1 cellular context compared by ENCODE assay signal in the genomic region with DNA sequence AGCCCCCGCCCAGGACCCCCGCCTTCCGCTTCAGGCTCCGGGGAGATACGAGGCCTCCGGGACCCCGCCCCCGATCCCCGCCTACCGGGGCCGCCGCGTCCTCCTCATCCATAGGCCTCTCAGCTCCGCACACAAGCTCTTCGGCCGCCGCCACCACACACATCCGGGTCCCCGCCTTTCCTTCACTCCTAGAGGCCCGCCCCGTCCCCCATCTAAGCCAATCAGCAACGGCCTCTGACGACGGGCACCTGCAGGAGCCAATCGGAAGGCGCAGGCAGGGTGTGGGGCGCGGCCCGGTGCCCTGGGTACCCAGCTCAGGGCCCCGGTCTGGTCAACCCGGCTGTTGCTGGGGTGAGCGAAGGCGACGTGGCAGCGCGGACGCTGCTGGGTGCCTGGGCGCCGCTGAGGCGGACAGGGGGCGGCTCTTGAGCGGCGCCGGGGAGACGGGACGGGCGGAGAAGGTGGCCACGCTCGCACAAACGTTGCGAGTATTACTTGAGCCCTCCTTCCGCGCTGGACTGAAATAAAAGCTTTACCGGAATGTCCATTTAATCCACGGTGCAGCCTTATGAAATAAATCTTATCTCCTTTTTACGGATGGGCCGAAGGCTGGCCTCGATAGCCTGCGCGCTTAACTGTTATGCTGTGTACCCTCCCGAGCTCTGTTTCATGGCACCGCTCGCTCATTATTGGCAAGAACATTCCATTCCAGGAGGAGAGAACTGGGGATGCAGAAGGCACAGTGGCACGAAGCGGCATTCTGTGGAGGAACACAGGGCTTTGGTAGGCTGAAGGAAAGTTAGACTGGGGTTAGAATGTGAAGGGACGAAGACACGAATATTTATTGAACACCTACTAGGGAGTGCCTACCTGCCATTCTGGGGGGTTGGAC.
TF ChIP-seq lines count a peak whose summit lies in the region.

A gene with protein sequence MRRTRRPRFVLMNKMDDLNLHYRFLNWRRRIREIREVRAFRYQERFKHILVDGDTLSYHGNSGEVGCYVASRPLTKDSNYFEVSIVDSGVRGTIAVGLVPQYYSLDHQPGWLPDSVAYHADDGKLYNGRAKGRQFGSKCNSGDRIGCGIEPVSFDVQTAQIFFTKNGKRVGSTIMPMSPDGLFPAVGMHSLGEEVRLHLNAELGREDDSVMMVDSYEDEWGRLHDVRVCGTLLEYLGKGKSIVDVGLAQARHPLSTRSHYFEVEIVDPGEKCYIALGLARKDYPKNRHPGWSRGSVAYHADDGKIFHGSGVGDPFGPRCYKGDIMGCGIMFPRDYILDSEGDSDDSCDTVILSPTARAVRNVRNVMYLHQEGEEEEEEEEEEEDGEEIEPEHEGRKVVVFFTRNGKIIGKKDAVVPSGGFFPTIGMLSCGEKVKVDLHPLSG (minus strand): TSS at position 165 of the 892 bp plus-strand sequence. CDS start 57 bp downstream, at position 108.

TF ChIP-seq in HEK293, 187 proteins besides CTCF, POLR2A, EP300 and RAD21 (continued from another document and continues in another):
- TF ChIP-seq, protein P1, sequence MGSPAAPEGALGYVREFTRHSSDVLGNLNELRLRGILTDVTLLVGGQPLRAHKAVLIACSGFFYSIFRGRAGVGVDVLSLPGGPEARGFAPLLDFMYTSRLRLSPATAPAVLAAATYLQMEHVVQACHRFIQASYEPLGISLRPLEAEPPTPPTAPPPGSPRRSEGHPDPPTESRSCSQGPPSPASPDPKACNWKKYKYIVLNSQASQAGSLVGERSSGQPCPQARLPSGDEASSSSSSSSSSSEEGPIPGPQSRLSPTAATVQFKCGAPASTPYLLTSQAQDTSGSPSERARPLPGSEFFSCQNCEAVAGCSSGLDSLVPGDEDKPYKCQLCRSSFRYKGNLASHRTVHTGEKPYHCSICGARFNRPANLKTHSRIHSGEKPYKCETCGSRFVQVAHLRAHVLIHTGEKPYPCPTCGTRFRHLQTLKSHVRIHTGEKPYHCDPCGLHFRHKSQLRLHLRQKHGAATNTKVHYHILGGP (tag by site-specific recombination; IDR thresholded peaks at IDR 0.05), result no peak
- peak; percentile 38; the same call in 1 of the 2 replicates for TF ChIP-seq SP7 (tag by site-specific recombination; IDR thresholded peaks at IDR 0.05)
- no peak for TF ChIP-seq ZNF555 (tag by site-specific recombination; conservative IDR thresholded peaks at IDR 0.05)
- no peak for TF ChIP-seq ZBTB1 (tag by site-specific recombination; IDR thresholded peaks at IDR 0.05)
- TF ChIP-seq, protein P2, sequence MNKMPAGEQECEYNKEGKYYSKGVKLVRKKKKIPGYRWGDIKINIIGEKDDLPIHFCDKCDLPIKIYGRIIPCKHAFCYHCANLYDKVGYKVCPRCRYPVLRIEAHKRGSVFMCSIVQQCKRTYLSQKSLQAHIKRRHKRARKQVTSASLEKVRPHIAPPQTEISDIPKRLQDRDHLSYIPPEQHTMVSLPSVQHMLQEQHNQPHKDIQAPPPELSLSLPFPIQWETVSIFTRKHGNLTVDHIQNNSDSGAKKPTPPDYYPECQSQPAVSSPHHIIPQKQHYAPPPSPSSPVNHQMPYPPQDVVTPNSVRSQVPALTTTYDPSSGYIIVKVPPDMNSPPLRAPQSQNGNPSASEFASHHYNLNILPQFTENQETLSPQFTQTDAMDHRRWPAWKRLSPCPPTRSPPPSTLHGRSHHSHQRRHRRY (tag by site-specific recombination; IDR thresholded peaks at IDR 0.05), result no peak
- TF ChIP-seq ZNF311 (tag by site-specific recombination; IDR thresholded peaks at IDR 0.05; ENCODE audit: borderline replicate concordance), result no peak
- TF ChIP-seq, protein P3, sequence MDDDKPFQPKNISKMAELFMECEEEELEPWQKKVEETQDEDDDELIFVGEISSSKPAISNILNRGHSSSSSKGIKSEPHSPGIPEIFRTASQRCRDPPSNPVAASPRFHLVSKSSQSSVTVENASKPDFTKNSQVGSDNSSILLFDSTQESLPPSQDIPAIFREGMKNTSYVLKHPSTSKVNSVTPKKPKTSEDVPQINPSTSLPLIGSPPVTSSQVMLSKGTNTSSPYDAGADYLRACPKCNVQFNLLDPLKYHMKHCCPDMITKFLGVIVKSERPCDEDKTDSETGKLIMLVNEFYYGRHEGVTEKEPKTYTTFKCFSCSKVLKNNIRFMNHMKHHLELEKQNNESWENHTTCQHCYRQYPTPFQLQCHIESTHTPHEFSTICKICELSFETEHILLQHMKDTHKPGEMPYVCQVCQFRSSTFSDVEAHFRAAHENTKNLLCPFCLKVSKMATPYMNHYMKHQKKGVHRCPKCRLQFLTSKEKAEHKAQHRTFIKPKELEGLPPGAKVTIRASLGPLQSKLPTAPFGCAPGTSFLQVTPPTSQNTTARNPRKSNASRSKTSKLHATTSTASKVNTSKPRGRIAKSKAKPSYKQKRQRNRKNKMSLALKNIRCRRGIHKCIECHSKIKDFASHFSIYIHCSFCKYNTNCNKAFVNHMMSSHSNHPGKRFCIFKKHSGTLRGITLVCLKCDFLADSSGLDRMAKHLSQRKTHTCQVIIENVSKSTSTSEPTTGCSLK (tag by site-specific recombination; IDR thresholded peaks at IDR 0.05), result no peak
- TF ChIP-seq ZNF202 (tag by site-specific recombination; IDR thresholded peaks at IDR 0.05; ENCODE audit: borderline replicate concordance), result no peak
- no peak for TF ChIP-seq ZSCAN16 (tag by site-specific recombination; IDR thresholded peaks at IDR 0.05)
- TF ChIP-seq ZNF521 (tag by site-specific recombination; IDR thresholded peaks at IDR 0.05), result no peak
- no peak for TF ChIP-seq ZNF37A (tag by site-specific recombination; IDR thresholded peaks at IDR 0.05)
- TF ChIP-seq HOXC10 (CRISPR knock-in tag; IDR thresholded peaks at IDR 0.05), result no peak
- no peak for TF ChIP-seq OSR2 (tag by site-specific recombination; IDR thresholded peaks at IDR 0.05)
- TF ChIP-seq GFI1B (tag by site-specific recombination; IDR thresholded peaks at IDR 0.05), result no peak
- TF ChIP-seq ZNF707 (tag by site-specific recombination; IDR thresholded peaks at IDR 0.05), result no peak
- peak; percentile 98 for TF ChIP-seq ZBTB20 (tag by site-specific recombination; IDR thresholded peaks at IDR 0.05)
- TF ChIP-seq ZNF768 (tag by site-specific recombination; IDR thresholded peaks at IDR 0.05), result no peak
- TF ChIP-seq ZNF146 (tag by site-specific recombination; IDR thresholded peaks at IDR 0.05), result no peak
- TF ChIP-seq, protein P4, sequence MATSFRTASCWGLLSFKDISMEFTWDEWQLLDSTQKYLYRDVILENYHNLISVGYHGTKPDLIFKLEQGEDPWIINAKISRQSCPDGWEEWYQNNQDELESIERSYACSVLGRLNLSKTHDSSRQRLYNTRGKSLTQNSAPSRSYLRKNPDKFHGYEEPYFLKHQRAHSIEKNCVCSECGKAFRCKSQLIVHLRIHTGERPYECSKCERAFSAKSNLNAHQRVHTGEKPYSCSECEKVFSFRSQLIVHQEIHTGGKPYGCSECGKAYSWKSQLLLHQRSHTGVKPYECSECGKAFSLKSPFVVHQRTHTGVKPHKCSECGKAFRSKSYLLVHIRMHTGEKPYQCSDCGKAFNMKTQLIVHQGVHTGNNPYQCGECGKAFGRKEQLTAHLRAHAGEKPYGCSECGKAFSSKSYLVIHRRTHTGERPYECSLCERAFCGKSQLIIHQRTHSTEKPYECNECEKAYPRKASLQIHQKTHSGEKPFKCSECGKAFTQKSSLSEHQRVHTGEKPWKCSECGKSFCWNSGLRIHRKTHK (tag by site-specific recombination; IDR thresholded peaks at IDR 0.05), result no peak
- TF ChIP-seq ZNF140 (tag by site-specific recombination; IDR thresholded peaks at IDR 0.05), result no peak
- TF ChIP-seq ZNF423 (tag by site-specific recombination; IDR thresholded peaks at IDR 0.05), result no peak; the same call in 1 of the 2 replicates
- no peak for TF ChIP-seq ZNF274 (IDR thresholded peaks at IDR 0.05; ENCODE audit: low read length)
- TF ChIP-seq ZNF274 (tag by site-specific recombination; IDR thresholded peaks at IDR 0.05; ENCODE audit: borderline replicate concordance), result no peak
- no peak for TF ChIP-seq ZNF473 (tag by site-specific recombination; IDR thresholded peaks at IDR 0.05)
- no peak for TF ChIP-seq BCL11B (tag by site-specific recombination; IDR thresholded peaks at IDR 0.05; ENCODE audit: low read depth)
- no peak for TF ChIP-seq TRIM28 (IDR thresholded peaks at IDR 0.05; ENCODE audit: borderline replicate concordance, low read length)
- TF ChIP-seq SCRT1 (tag by site-specific recombination; IDR thresholded peaks at IDR 0.05; ENCODE audit: borderline replicate concordance), result no peak
- TF ChIP-seq, protein P5, sequence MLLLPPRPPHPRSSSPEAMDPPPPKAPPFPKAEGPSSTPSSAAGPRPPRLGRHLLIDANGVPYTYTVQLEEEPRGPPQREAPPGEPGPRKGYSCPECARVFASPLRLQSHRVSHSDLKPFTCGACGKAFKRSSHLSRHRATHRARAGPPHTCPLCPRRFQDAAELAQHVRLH (tag by site-specific recombination; IDR thresholded peaks at IDR 0.05), result 0 out of 2 replicates have a peak, but pooled peaks have one; percentile 25
- TF ChIP-seq ZNF157 (tag by site-specific recombination; IDR thresholded peaks at IDR 0.05), result no peak
- no peak for TF ChIP-seq ZNF19 (tag by site-specific recombination; IDR thresholded peaks at IDR 0.05; ENCODE audit: low read depth)
- TF ChIP-seq, protein P6, sequence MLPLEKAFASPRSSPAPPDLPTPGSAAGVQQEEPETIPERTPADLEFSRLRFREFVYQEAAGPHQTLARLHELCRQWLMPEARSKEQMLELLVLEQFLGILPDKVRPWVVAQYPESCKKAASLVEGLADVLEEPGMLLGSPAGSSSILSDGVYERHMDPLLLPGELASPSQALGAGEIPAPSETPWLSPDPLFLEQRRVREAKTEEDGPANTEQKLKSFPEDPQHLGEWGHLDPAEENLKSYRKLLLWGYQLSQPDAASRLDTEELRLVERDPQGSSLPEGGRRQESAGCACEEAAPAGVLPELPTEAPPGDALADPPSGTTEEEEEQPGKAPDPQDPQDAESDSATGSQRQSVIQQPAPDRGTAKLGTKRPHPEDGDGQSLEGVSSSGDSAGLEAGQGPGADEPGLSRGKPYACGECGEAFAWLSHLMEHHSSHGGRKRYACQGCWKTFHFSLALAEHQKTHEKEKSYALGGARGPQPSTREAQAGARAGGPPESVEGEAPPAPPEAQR (tag by site-specific recombination; IDR thresholded peaks at IDR 0.05), result no peak
- no peak for TF ChIP-seq ZNF16 (tag by site-specific recombination; IDR thresholded peaks at IDR 0.05; ENCODE audit: low read depth)
- TF ChIP-seq ZNF426 (tag by site-specific recombination; IDR thresholded peaks at IDR 0.05), result no peak
- TF ChIP-seq ZNF791 (tag by site-specific recombination; IDR thresholded peaks at IDR 0.05), result no peak
- no peak for TF ChIP-seq ZNF558 (tag by site-specific recombination; IDR thresholded peaks at IDR 0.05)
- TF ChIP-seq ZNF239 (tag by site-specific recombination; IDR thresholded peaks at IDR 0.05), result no peak
- no peak; the same call in 1 of the 2 replicates for TF ChIP-seq EGR2 (tag by site-specific recombination; IDR thresholded peaks at IDR 0.05; ENCODE audit: low read depth)
- TF ChIP-seq, protein P7, sequence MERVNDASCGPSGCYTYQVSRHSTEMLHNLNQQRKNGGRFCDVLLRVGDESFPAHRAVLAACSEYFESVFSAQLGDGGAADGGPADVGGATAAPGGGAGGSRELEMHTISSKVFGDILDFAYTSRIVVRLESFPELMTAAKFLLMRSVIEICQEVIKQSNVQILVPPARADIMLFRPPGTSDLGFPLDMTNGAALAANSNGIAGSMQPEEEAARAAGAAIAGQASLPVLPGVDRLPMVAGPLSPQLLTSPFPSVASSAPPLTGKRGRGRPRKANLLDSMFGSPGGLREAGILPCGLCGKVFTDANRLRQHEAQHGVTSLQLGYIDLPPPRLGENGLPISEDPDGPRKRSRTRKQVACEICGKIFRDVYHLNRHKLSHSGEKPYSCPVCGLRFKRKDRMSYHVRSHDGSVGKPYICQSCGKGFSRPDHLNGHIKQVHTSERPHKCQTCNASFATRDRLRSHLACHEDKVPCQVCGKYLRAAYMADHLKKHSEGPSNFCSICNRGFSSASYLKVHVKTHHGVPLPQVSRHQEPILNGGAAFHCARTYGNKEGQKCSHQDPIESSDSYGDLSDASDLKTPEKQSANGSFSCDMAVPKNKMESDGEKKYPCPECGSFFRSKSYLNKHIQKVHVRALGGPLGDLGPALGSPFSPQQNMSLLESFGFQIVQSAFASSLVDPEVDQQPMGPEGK (tag by site-specific recombination; IDR thresholded peaks at IDR 0.05), result peak; percentile 80
- TF ChIP-seq ZBTB48 (tag by site-specific recombination; IDR thresholded peaks at IDR 0.05), result no peak
- no peak for TF ChIP-seq ZNF416 (tag by site-specific recombination; IDR thresholded peaks at IDR 0.05)
- TF ChIP-seq ZNF677 (tag by site-specific recombination; IDR thresholded peaks at IDR 0.05), result no peak
- TF ChIP-seq IKZF3 (tag by site-specific recombination; IDR thresholded peaks at IDR 0.05), result no peak
- no peak for TF ChIP-seq ZNF626 (tag by site-specific recombination; IDR thresholded peaks at IDR 0.05)
- no peak for TF ChIP-seq ZNF175 (tag by site-specific recombination; IDR thresholded peaks at IDR 0.05)
- peak; percentile 63; the same call in 1 of the 2 replicates for TF ChIP-seq ZIC2 (tag by site-specific recombination; IDR thresholded peaks at IDR 0.05)
- no peak for TF ChIP-seq ZNF548 (tag by site-specific recombination; IDR thresholded peaks at IDR 0.05)
- TF ChIP-seq ZNF132 (tag by site-specific recombination; IDR thresholded peaks at IDR 0.05; ENCODE audit: borderline replicate concordance), result no peak
- TF ChIP-seq ZNF514 (tag by site-specific recombination; IDR thresholded peaks at IDR 0.05), result no peak
- TF ChIP-seq ZFP41 (tag by site-specific recombination; IDR thresholded peaks at IDR 0.05; ENCODE audit: borderline replicate concordance), result no peak
- TF ChIP-seq SETDB1 (IDR thresholded peaks at IDR 0.05; ENCODE audit: insufficient read length, low read length), result no peak
- TF ChIP-seq MZF1 (tag by site-specific recombination; IDR thresholded peaks at IDR 0.05; ENCODE audit: borderline replicate concordance), result no peak
- TF ChIP-seq ZNF560 (tag by site-specific recombination; IDR thresholded peaks at IDR 0.05; ENCODE audit: borderline replicate concordance), result no peak
- TF ChIP-seq ZNF624 (tag by site-specific recombination; IDR thresholded peaks at IDR 0.05), result no peak
- peak; percentile 83 for TF ChIP-seq GLIS2 (tag by site-specific recombination; IDR thresholded peaks at IDR 0.05)
- TF ChIP-seq ZNF777 (tag by site-specific recombination; IDR thresholded peaks at IDR 0.05; ENCODE audit: borderline replicate concordance), result no peak; the same call in 1 of the 2 replicates
- no peak for TF ChIP-seq ZNF24 (tag by site-specific recombination; IDR thresholded peaks at IDR 0.05)
- TF ChIP-seq TCF7L2 (IDR thresholded peaks at IDR 0.05; ENCODE audit: borderline replicate concordance, low read depth, low read length), result no peak
- no peak for TF ChIP-seq ZNF292 (tag by site-specific recombination; IDR thresholded peaks at IDR 0.05; ENCODE audit: borderline replicate concordance, low read depth)
- TF ChIP-seq ZNF394 (tag by site-specific recombination; IDR thresholded peaks at IDR 0.05; ENCODE audit: borderline replicate concordance), result no peak
- TF ChIP-seq PRDM1 (tag by site-specific recombination; IDR thresholded peaks at IDR 0.05), result no peak
- no peak for TF ChIP-seq ZNF114 (tag by site-specific recombination; IDR thresholded peaks at IDR 0.05)
- TF ChIP-seq GLIS1 (tag by site-specific recombination; IDR thresholded peaks at IDR 0.05), result peak; percentile 28; the same call in 1 of the 2 replicates
- TF ChIP-seq ZNF354C (tag by site-specific recombination; IDR thresholded peaks at IDR 0.05; ENCODE audit: borderline replicate concordance, low read depth), result no peak
- TF ChIP-seq ZNF302 (tag by site-specific recombination; IDR thresholded peaks at IDR 0.05; ENCODE audit: low read depth), result no peak
